Comparison of ENCODE assay signal across 25 cellular contexts in the genomic region with DNA sequence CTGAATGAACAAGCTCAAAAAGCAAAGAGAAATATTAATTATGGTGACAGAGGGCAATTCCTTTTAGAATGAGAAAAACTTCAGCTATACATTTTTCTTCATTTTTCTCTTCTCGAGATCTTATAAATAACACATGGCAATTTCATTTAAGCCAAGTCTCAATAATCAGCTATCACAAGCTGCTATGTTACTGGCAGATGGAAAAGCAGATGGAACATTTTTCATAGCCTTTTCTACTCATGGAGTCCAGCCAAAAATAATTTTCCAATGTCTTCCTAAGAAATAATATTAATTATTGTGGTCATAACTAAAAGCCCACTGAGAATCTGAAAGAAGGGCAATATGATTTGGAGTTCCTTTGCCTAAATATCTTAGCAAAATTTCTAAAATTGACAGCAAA.
"Had no signal": no experiment of that assay in that cellular context is flagged by ENCODE, and none has a peak within 500 bp of the region (broad histone marks: within the 10 kb centered on the region; RNA-seq: fewer than 3 reads in every experiment).

No MANE protein-coding gene starts in this region.

- H3K27me3 Mint-ChIP-seq: activated B cell treated with CpG ODN at 0.5 μM for 24 hours; activated CD4-positive, alpha-beta memory T cell treated with anti-CD3 and anti-CD28 coated beads for 36 hours; activated CD4-positive, alpha-beta T cell treated with anti-CD3 and anti-CD28 coated beads, Interleukin-2, amount 10 ng/mL, durations not matched to agents 24 days and 14 days; activated naive CD4-positive, alpha-beta T cell treated with anti-CD3 and anti-CD28 coated beads, Interleukin-2, amount 10 ng/mL, durations not matched to agents 7 days and 5 days; activated naive CD8-positive, alpha-beta T cell treated with anti-CD3 and anti-CD28 coated beads, Interleukin-2, amount 10 ng/mL, durations not matched to agents 7 days and 5 days; T-helper 17 cell had no signal

- H3K4me1 Mint-ChIP-seq: activated B cell treated with CpG ODN at 0.5 μM for 24 hours; activated CD4-positive, alpha-beta T cell treated with anti-CD3 and anti-CD28 coated beads, Interleukin-2, amount 10 ng/mL, durations not matched to agents 24 days and 14 days; activated naive CD4-positive, alpha-beta T cell treated with anti-CD3 and anti-CD28 coated beads, Interleukin-2, amount 10 ng/mL, durations not matched to agents 7 days and 5 days; activated naive CD8-positive, alpha-beta T cell treated with anti-CD3 and anti-CD28 coated beads, Interleukin-2, amount 10 ng/mL, durations not matched to agents 7 days and 5 days; T-helper 17 cell had no signal

- H3K9me3 Mint-ChIP-seq: activated B cell treated with CpG ODN at 0.5 μM for 24 hours; activated CD4-positive, alpha-beta memory T cell treated with anti-CD3 and anti-CD28 coated beads for 36 hours; activated CD4-positive, alpha-beta T cell treated with anti-CD3 and anti-CD28 coated beads, Interleukin-2, amount 10 ng/mL, durations not matched to agents 24 days and 14 days; activated naive CD4-positive, alpha-beta T cell treated with anti-CD3 and anti-CD28 coated beads, Interleukin-2, amount 10 ng/mL, durations not matched to agents 7 days and 5 days; activated naive CD8-positive, alpha-beta T cell treated with anti-CD3 and anti-CD28 coated beads, Interleukin-2, amount 10 ng/mL, durations not matched to agents 7 days and 5 days; activated T-helper 2 cell treated with anti-CD3 and anti-CD28 coated beads, Interferon-gamma antibody, Interleukin-2, Interleukin-4, amounts not matched to agents 10 μg/mL and 5 μg/mL and 100 μg/mL, durations not matched to agents 14 hours and 24 hours and 36 hours had no signal

- DNase-seq: activated B cell treated with CpG ODN at 0.5 μM for 24 hours; activated CD4-positive, alpha-beta memory T cell treated with anti-CD3 and anti-CD28 coated beads for 36 hours; activated CD4-positive, alpha-beta T cell treated with anti-CD3 and anti-CD28 coated beads for 1 hour; activated CD4-positive, alpha-beta T cell treated with anti-CD3 and anti-CD28 coated beads, Interleukin-2, amount 10 ng/mL, durations not matched to agents 24 days and 14 days; activated CD8-positive, alpha-beta memory T cell treated with anti-CD3 and anti-CD28 coated beads for 24 hours; activated gamma-delta T cell treated with Interleukin-2 at 50 U/mL for 16 hours; activated naive CD4-positive, alpha-beta T cell treated with anti-CD3 and anti-CD28 coated beads, Interleukin-2, amount 10 ng/mL, durations not matched to agents 7 days and 5 days; activated naive CD8-positive, alpha-beta T cell treated with anti-CD3 and anti-CD28 coated beads, Interleukin-2, amount 10 ng/mL, durations not matched to agents 7 days and 5 days; activated T-cell treated with anti-CD3 and anti-CD28 coated beads, Interleukin-2, amount 50 U/mL, for 48 hours; adrenal gland; aorta; central memory CD4-positive, alpha-beta T cell; IMR-90; Kasumi-1; KBM-7; NCI-H1048; NCI-H146; NCI-H2029; NCI-H2227 treated with DMSO at 0.1 percent for 48 hours; NCI-H510A; PC-9; SHP77 treated with DMSO at 0.1 percent for 48 hours; T-helper 17 cell; T-helper 9 cell had no signal

- H3K4me3 Mint-ChIP-seq: activated B cell treated with CpG ODN at 0.5 μM for 24 hours; activated CD4-positive, alpha-beta memory T cell treated with anti-CD3 and anti-CD28 coated beads for 36 hours; activated CD4-positive, alpha-beta T cell treated with anti-CD3 and anti-CD28 coated beads, Interleukin-2, amount 10 ng/mL, durations not matched to agents 24 days and 14 days; activated naive CD4-positive, alpha-beta T cell treated with anti-CD3 and anti-CD28 coated beads, Interleukin-2, amount 10 ng/mL, durations not matched to agents 7 days and 5 days; activated naive CD8-positive, alpha-beta T cell treated with anti-CD3 and anti-CD28 coated beads, Interleukin-2, amount 10 ng/mL, durations not matched to agents 7 days and 5 days; T-helper 17 cell had no signal

- H3K27ac Mint-ChIP-seq: activated B cell treated with CpG ODN at 0.5 μM for 24 hours; activated CD4-positive, alpha-beta memory T cell treated with anti-CD3 and anti-CD28 coated beads for 36 hours; activated CD4-positive, alpha-beta T cell treated with anti-CD3 and anti-CD28 coated beads, Interleukin-2, amount 10 ng/mL, durations not matched to agents 24 days and 14 days; activated naive CD4-positive, alpha-beta T cell treated with anti-CD3 and anti-CD28 coated beads, Interleukin-2, amount 10 ng/mL, durations not matched to agents 7 days and 5 days; activated naive CD8-positive, alpha-beta T cell treated with anti-CD3 and anti-CD28 coated beads, Interleukin-2, amount 10 ng/mL, durations not matched to agents 7 days and 5 days; activated T-helper 2 cell treated with anti-CD3 and anti-CD28 coated beads, Interferon-gamma antibody, Interleukin-2, Interleukin-4, amounts not matched to agents 10 μg/mL and 5 μg/mL and 100 μg/mL, durations not matched to agents 14 hours and 24 hours and 36 hours had no signal
